Comparison of ENCODE assay signal across 18 cellular contexts in the genomic region with DNA sequence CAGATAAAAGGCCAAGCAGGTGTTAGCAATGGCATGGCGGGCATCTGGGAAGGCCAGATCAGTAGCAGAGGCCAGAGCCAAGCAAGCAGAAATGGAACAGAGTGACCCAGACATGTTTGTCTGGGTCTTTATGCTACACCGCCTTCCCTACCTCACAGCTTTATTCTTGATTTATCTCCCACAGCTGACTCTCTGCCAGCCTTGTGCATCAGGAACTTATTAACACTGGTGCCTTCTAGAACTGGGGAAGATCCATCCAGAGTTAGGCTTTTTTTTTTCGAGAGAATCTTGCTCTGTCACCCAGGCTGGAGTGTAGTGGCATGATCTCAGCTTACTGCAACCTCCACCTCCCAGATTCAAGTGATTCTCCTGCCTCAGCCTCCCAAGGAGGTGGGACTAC.
DNase-seq lines count a peak whose midpoint lies in the region; ATAC-seq and TF ChIP-seq lines count a peak whose summit lies in the region.
"Had no signal": no experiment of that assay in that cellular context is flagged by ENCODE, and none has a peak within 500 bp of the region (broad histone marks: within the 10 kb centered on the region; RNA-seq: fewer than 3 reads in every experiment).

No MANE protein-coding gene starts in this region.

- H3K79me2 ChIP-seq in smooth muscle cell (ENCODE audit: low read depth), result no peaks in the 10 kb centered on the region

- peak overlapping the region; percentile 80 for H3K27ac ChIP-seq in smooth muscle cell (ENCODE audit: low read depth)
- H3K27ac ChIP-seq: BLaER1 treated with 17β-estradiol and CSF1 and Interleukin-3, amounts not matched to agents 10 nM and 100 nM; KMS-11 had no signal

- TF ChIP-seq CTCF in fibroblast of mammary gland (conservative IDR thresholded peaks at IDR 0.05; ENCODE audit: control insufficient read depth, insufficient read depth, low read depth, low read length), result no peak
- no peak for TF ChIP-seq CTCF in smooth muscle cell (IDR thresholded peaks at IDR 0.05; ENCODE audit: borderline replicate concordance, insufficient read depth, poor library complexity, severe bottlenecking)
- TF ChIP-seq CTCF in lower leg skin (IDR thresholded peaks at IDR 0.05), result no peak

- no peaks in the 10 kb centered on the region for H4K20me1 ChIP-seq in smooth muscle cell (ENCODE audit: low read depth)
- H4K20me1 ChIP-seq: BLaER1 treated with 17β-estradiol and CSF1 and Interleukin-3, amounts not matched to agents 10 nM and 100 nM had no signal

- no peak overlapping the region for H2AFZ ChIP-seq in smooth muscle cell (ENCODE audit: low read depth)

- H3K9me3 ChIP-seq in smooth muscle cell (replicated peaks; ENCODE audit: low read depth), result no peaks in the 10 kb centered on the region
- H3K9me3 ChIP-seq: BLaER1 treated with 17β-estradiol and CSF1 and Interleukin-3, amounts not matched to agents 10 nM and 100 nM; MG63 had no signal

- no peak for ATAC-seq in GM18861 (IDR thresholded peaks at IDR 0.05; ENCODE audit: unreplicated experiment)
- ATAC-seq: Right ventricle myocardium inferior had no signal

- no peak overlapping the region for H3K4me3 ChIP-seq in fibroblast of mammary gland (ENCODE audit: control insufficient read depth, low read depth, low read length)
- H3K4me3 ChIP-seq in smooth muscle cell, result no peak overlapping the region
- no peak overlapping the region for H3K4me3 ChIP-seq in lower leg skin (ENCODE audit: low read depth, poor library complexity, severe bottlenecking)
- H3K4me3 ChIP-seq: BLaER1 treated with 17β-estradiol and CSF1 and Interleukin-3, amounts not matched to agents 10 nM and 100 nM; MG63 had no signal

- H3K4me1 ChIP-seq in smooth muscle cell (ENCODE audit: low read depth), result no peaks in the 10 kb centered on the region

- DNase-seq in EL, result peak; percentile 24
- DNase-seq in RPMI7951 (ENCODE audit: low read depth), result peak; percentile 51
- peak; percentile 50 for DNase-seq in fibroblast of mammary gland (ENCODE audit: low read depth)
- no peak for DNase-seq in smooth muscle cell (lab: John Stamatoyannopoulos, UW; ENCODE audit: unreplicated experiment)
- DNase-seq in lower leg skin (ENCODE audit: low spot score in 2 of 2), result no peak
- no peak for DNase-seq in cortex of kidney (lab: John Stamatoyannopoulos, UW)
- DNase-seq: DMS53; MG63; NCI-H1092 treated with DMSO at 0.1 percent for 48 hours; NCI-H1694; NCI-H2107; NCI-H526 treated with DMSO at 0.1 percent for 48 hours; NK-92 treated with Interleukin-12 subunit alpha and Interleukin-12 subunit beta, amount 100 ng/mL, for 24 hours; OCI-M1 had no signal

- H3K36me3 ChIP-seq in smooth muscle cell (ENCODE audit: low read depth), result no peaks in the 10 kb centered on the region
- H3K36me3 ChIP-seq: BLaER1 treated with 17β-estradiol and CSF1 and Interleukin-3, amounts not matched to agents 10 nM and 100 nM; MG63 had no signal

- no peak overlapping the region for H3K9ac ChIP-seq in smooth muscle cell (ENCODE audit: low read depth)
- H3K9ac ChIP-seq: BLaER1 treated with 17β-estradiol and CSF1 and Interleukin-3, amounts not matched to agents 10 nM and 100 nM; KMS-11 had no signal

- H3K4me2 ChIP-seq in smooth muscle cell, result no peak overlapping the region
- H3K4me2 ChIP-seq: KMS-11 had no signal

- intact Hi-C loops in lower leg skin (cut with DNase I; ENCODE audit: low total_unique reads), result no loop called here

- 89% methylated on average over 3 of the region's 3 CpGs for WGBS in smooth muscle cell (ENCODE audit: low lambda C conversion rate)
- 79 to 87% methylated on average over 3 of the region's 3 CpGs for WGBS in lower leg skin, 2 donors

- TF ChIP-seq POLR2A in lower leg skin (IDR thresholded peaks at IDR 0.05), result no peak

- peaks cover 5% of the 10 kb centered on the region for H3F3A ChIP-seq in smooth muscle cell (ENCODE audit: low read depth)

- no peaks in the 10 kb centered on the region for H3K27me3 ChIP-seq in smooth muscle cell (ENCODE audit: low read depth)
- H3K27me3 ChIP-seq: BLaER1 treated with 17β-estradiol and CSF1 and Interleukin-3, amounts not matched to agents 10 nM and 100 nM; MG63 had no signal

Comparison
In these comparisons a context has a peak if more than half of its experiments do, and no peak if none do; other contexts are left out.
1. DNase-seq: peak in EL (single experiment), RPMI7951 (single experiment) and fibroblast of mammary gland (single experiment); none in smooth muscle cell (single experiment), lower leg skin (0 of 2) and cortex of kidney (single experiment).